Comparison of ENCODE assay signal across 8 cellular contexts in the genomic region with DNA sequence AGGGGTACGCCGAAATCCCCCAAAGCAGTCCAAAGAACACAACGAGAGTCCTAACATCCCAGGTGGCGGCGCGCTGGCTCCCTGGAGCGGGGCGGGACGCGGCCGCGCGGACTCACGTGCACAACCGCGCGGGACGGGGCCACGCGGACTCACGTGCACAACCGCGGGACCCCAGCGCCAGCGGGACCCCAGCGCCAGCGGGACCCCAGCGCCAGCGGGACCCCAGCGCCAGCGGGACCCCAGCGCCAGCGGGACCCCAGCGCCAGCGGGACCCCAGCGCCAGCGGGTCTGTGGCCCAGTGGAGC. TPM values are rescaled to one million over a fixed set of nuclear protein-coding genes. Genes with fewer than 3 reads are reported as not detected.
DNase-seq lines count a peak whose midpoint lies in the region; ATAC-seq and TF ChIP-seq lines count a peak whose summit lies in the region.
"Not testable (repeated sequence)": the region's sequence is repeated elsewhere in the genome, so short reads cannot be mapped to it uniquely, and the experiment has no call there.

No MANE protein-coding gene starts in this region.

- not testable (repeated sequence) for H3K36me3 ChIP-seq in DOHH2 (ENCODE audit: control insufficient read depth, low read length); SK-N-MC (ENCODE audit: insufficient read depth, low read length); colonic mucosa; right atrium auricular region; sigmoid colon

- H4K20me1 ChIP-seq in DOHH2 (ENCODE audit: control insufficient read depth, insufficient read depth, low read depth, low read length) = not testable (repeated sequence)

- WGBS in sigmoid colon, 2 donors = 24 to 63% methylated on average over 37 of the region's 37 CpGs

- not testable (repeated sequence) for H3K4me1 Mint-ChIP-seq in activated T-cell treated with anti-CD3 and anti-CD28 coated beads, Interleukin-2, amount 50 U/mL, for 72 hours (ENCODE audit: low read depth)
- H3K4me1 Mint-ChIP-seq in naive B cell (peaks cover 29 to 38% (median 31%) of the 10 kb centered on the region in 3 donors), type B pancreatic cell (ENCODE audit: unreplicated experiment) (peaks cover 17% of the 10 kb centered on the region)

- not testable (repeated sequence) for H3K36me3 Mint-ChIP-seq in activated T-cell treated with anti-CD3 and anti-CD28 coated beads, Interleukin-2, amount 50 U/mL, for 72 hours (ENCODE audit: insufficient read depth in 2 of 2); naive B cell; type B pancreatic cell

- ATAC-seq in activated T-cell treated with anti-CD3 and anti-CD28 coated beads, Interleukin-2, amount 50 U/mL, for 72 hours (replicated peaks in 1 of 2); naive B cell (ENCODE audit: low read depth in 2 of 2): not testable (repeated sequence)

- not testable (repeated sequence) for H3K9me3 ChIP-seq in DOHH2 (ENCODE audit: control insufficient read depth, insufficient read depth, low read length); SK-N-MC (ENCODE audit: low read depth, low read length); colonic mucosa; right atrium auricular region; sigmoid colon

- H3F3A ChIP-seq in DOHH2 (ENCODE audit: control insufficient read depth, insufficient read depth) = not testable (repeated sequence)

- TF ChIP-seq EP300 in sigmoid colon (IDR thresholded peaks at IDR 0.05) = not testable (repeated sequence)

- not testable (repeated sequence) for H3K27ac ChIP-seq in DOHH2 (ENCODE audit: low read depth, low read length); SK-N-MC; colonic mucosa; right atrium auricular region; sigmoid colon

- peak overlapping the region; percentile 45 for H3K9ac ChIP-seq in SK-N-MC (ENCODE audit: insufficient read length)
- not testable (repeated sequence) for H3K9ac ChIP-seq in colonic mucosa (ENCODE audit: low read depth in 2 of 2, low read length in 2 of 2)

- not testable (repeated sequence) for H3K79me2 ChIP-seq in DOHH2 (ENCODE audit: control insufficient read depth, low read length)

- H3K27me3 Mint-ChIP-seq in activated T-cell treated with anti-CD3 and anti-CD28 coated beads, Interleukin-2, amount 50 U/mL, for 72 hours (ENCODE audit: low read depth) = peaks cover 10% of the 10 kb centered on the region
- H3K27me3 Mint-ChIP-seq in naive B cell (peaks cover 11 to 24% (median 13%) of the 10 kb centered on the region in 3 donors), type B pancreatic cell (peaks cover 57% of the 10 kb centered on the region)

- not testable (repeated sequence) for TF ChIP-seq POLR2A in sigmoid colon (IDR thresholded peaks at IDR 0.05)

- H3K9me3 Mint-ChIP-seq in activated T-cell treated with anti-CD3 and anti-CD28 coated beads, Interleukin-2, amount 50 U/mL, for 72 hours; naive B cell; type B pancreatic cell: not testable (repeated sequence)

- not testable (repeated sequence) for H3K27ac Mint-ChIP-seq in activated T-cell treated with anti-CD3 and anti-CD28 coated beads, Interleukin-2, amount 50 U/mL, for 72 hours; type B pancreatic cell
- peak overlapping the region in 5 of 6 donors; percentile 51 to 93 (median 61) for H3K27ac Mint-ChIP-seq in naive B cell

- H3K4me3 Mint-ChIP-seq in activated T-cell treated with anti-CD3 and anti-CD28 coated beads, Interleukin-2, amount 50 U/mL, for 72 hours = peak overlapping the region; percentile 81 to 94
- peak overlapping the region; percentile 82 to 96 (median 92) for H3K4me3 Mint-ChIP-seq in naive B cell
- peak overlapping the region; percentile 81 for H3K4me3 Mint-ChIP-seq in type B pancreatic cell

- not testable (repeated sequence) for H3K9me2 ChIP-seq in DOHH2 (replicated peaks; ENCODE audit: control insufficient read depth, low read length)

- DNase-seq in SK-N-MC (ENCODE audit: low read depth, low spot score); activated T-cell treated with anti-CD3 and anti-CD28 coated beads, Interleukin-2, amount 50 U/mL, for 72 hours; colonic mucosa; right atrium auricular region (ENCODE audit: low spot score); naive B cell; sigmoid colon; type B pancreatic cell (ENCODE audit: extremely low spot score, unreplicated experiment): not testable (repeated sequence)

- H3K27me3 ChIP-seq in DOHH2 (ENCODE audit: control insufficient read depth, low read length) (peaks cover 33% of the 10 kb centered on the region), colonic mucosa (peaks cover 28% of the 10 kb centered on the region), right atrium auricular region (peaks cover 16% of the 10 kb centered on the region in 2 donors), sigmoid colon (peaks cover 37 to 70% (median 58%) of the 10 kb centered on the region in 3 donors)

- not testable (repeated sequence) for TF ChIP-seq CTCF in DOHH2 (IDR thresholded peaks at IDR 0.05; ENCODE audit: low read depth, low read length, poor library complexity, severe bottlenecking); colonic mucosa (IDR thresholded peaks at IDR 0.05); right atrium auricular region (IDR thresholded peaks at IDR 0.05); sigmoid colon (IDR thresholded peaks at IDR 0.05); type B pancreatic cell (conservative IDR thresholded peaks at IDR 0.05)

- H3K4me1 ChIP-seq in DOHH2 (ENCODE audit: control insufficient read depth, low read length) (peaks cover 37% of the 10 kb centered on the region), colonic mucosa (peaks cover 14% of the 10 kb centered on the region), right atrium auricular region (peaks cover 0 to 33% of the 10 kb centered on the region in 2 donors), sigmoid colon (peaks cover 0 to 36% (median 32%) of the 10 kb centered on the region in 4 donors)

- intact Hi-C loops in colonic mucosa (cut with DNase I); sigmoid colon (cut with DNase I): not testable (repeated sequence)

- H3K4me3 ChIP-seq in DOHH2 (ENCODE audit: low read length) = peak overlapping the region; percentile 70
- H3K4me3 ChIP-seq in SK-N-MC = not testable (repeated sequence)
- H3K4me3 ChIP-seq in colonic mucosa = peak overlapping the region; percentile 50
- H3K4me3 ChIP-seq in right atrium auricular region = peak overlapping the region; percentile 40 to 56
- peak overlapping the region in 3 of 4 donors; percentile 41 to 55 (median 44) for H3K4me3 ChIP-seq in sigmoid colon

- peak overlapping the region; percentile 90 for H3K4me2 ChIP-seq in DOHH2 (ENCODE audit: low read length)

RNA-seq across cellular contexts. Expression of a gene that starts 3.6 kb away (rescaled TPM):
- 1 to 10 TPM; 1.2 to 1.9 TPM for total RNA-seq in activated T-cell treated with anti-CD3 and anti-CD28 coated beads, Interleukin-2, amount 50 U/mL, for 72 hours
- total RNA-seq in colonic mucosa (1 to 10 TPM in 1 of 2 donors, under 1 TPM in 1; 0.67 to 1.1 TPM), right atrium auricular region (not detected), sigmoid colon (1 to 10 TPM in 1 of 4 donors, under 1 TPM in 3; 0.27 to 1.2 (median 0.46) TPM), type B pancreatic cell (ENCODE audit: low replicate concordance) (1.3 and 1.4 TPM in 2 replicates)
- polyA plus RNA-seq in naive B cell (ENCODE audit: low read depth in 6 of 6) (under 1 TPM in 4 of 6 donors, not detected in 2; 0.16 to 0.62 (median 0.24) TPM), sigmoid colon (1 to 10 TPM in 1 of 3 donors, not detected in 2; 1.2 TPM)

RNA-seq across cellular contexts. Expression of a gene that starts 19.1 kb away (rescaled TPM):
- 10 to 100 TPM; 23.7 to 24.7 TPM for total RNA-seq in activated T-cell treated with anti-CD3 and anti-CD28 coated beads, Interleukin-2, amount 50 U/mL, for 72 hours
- total RNA-seq in colonic mucosa = 10 to 100 TPM in 1 of 2 donors, 1 to 10 TPM in 1; 9.7 to 18.0 TPM
- total RNA-seq in right atrium auricular region = 10 to 100 TPM; 30.6 to 33.7 TPM
- 10 to 100 TPM in 1 of 6 donors, 1 to 10 TPM in 5; 4.8 to 13.0 (median 6.7) TPM for polyA plus RNA-seq in naive B cell (ENCODE audit: low read depth in 6 of 6)
- total RNA-seq in sigmoid colon = 10 to 100 TPM; 11.7 to 26.3 (median 14.3) TPM
- 10 to 100 TPM in 1 of 3 donors, 1 to 10 TPM in 2; 3.6 to 14.3 (median 4.2) TPM for polyA plus RNA-seq in sigmoid colon
- total RNA-seq in type B pancreatic cell (ENCODE audit: low replicate concordance) = 21.8 and 27.2 TPM in 2 replicates

RNA-seq across cellular contexts. Expression of a gene that starts 19.5 kb away (rescaled TPM):
- total RNA-seq in activated T-cell treated with anti-CD3 and anti-CD28 coated beads, Interleukin-2, amount 50 U/mL, for 72 hours = 10 to 100 TPM; 44.3 to 60.9 TPM
- total RNA-seq in colonic mucosa (10 to 100 TPM; 53.2 to 66.0 TPM), right atrium auricular region (10 to 100 TPM; 62.5 to 95.0 TPM), sigmoid colon (10 to 100 TPM; 24.8 to 50.4 (median 34.8) TPM), type B pancreatic cell (ENCODE audit: low replicate concordance) (48.6 and 56.9 TPM in 2 replicates)
- polyA plus RNA-seq in naive B cell (ENCODE audit: low read depth in 6 of 6) (10 to 100 TPM; 17.1 to 29.0 (median 22.6) TPM), sigmoid colon (10 to 100 TPM in 2 of 3 donors, 1 to 10 TPM in 1; 8.3 to 36.9 (median 10.2) TPM)
